8 cellular contexts compared by ENCODE assay signal in the genomic region with DNA sequence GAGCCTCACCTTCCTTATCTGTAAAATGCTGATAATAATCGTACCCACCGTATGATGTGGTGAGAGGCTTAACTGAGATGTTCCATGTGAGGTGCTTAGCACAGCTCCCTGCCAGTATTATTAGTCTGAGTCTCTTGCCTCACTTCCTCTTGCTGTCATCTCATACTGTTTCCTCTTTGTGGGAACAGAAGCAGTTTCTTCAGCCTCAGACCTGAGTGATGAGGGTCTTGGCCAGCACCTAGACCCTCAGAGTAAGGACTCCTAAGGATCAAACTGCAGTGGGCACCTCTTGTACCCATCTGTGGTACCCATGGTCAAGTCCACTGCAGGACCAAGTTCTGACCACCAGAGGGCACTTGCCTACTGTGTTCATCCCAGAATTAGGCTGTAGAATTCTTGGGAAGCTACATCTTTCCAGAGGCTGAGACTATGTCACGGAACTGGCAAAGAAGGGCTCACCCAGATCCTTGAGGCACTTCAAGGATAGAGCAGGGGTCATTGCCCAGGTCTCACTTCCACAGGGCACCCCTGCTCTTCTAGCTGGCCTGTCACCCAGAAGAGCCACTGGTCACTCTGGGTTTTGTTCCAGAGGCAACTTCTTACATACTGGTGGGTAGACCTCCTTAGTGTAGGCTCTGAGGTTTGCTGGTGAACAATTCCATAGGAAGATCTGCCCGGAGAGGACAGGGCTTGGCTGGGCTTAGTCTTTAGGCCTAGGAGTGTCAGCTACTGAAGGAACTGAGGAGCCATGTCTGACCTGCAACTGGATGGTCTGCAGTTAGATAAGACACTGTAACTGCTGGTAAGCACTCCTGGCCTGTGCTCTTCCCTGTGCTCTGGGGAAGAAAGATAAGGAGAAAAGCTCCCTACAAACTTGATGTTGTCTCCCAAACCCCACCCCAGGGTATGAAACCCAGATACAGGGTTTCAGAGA. TPM values are rescaled to one million over a fixed set of nuclear protein-coding genes. Genes with fewer than 3 reads are reported as not detected.
DNase-seq lines count a peak whose midpoint lies in the region; ATAC-seq and TF ChIP-seq lines count a peak whose summit lies in the region.

No MANE protein-coding gene starts in this region.

- DNase-seq in A172 (ENCODE audit: low spot score) (peak; percentile 63), NCI-H345 (lab: John Stamatoyannopoulos, UW) (peak; percentile 61), dermis microvascular lymphatic vessel endothelial cell (ENCODE audit: low read depth in 2 of 2) (peak; percentile 30 to 61), lower leg skin (ENCODE audit: low spot score in 2 of 2) (peak; percentile 41 to 89)
- peak; percentile 25 to 44 for DNase-seq in activated CD4-positive, alpha-beta T cell treated with anti-CD3 and anti-CD28 coated beads for 24 hours (ENCODE audit: low read depth in 2 of 2)
- peak; percentile 17 to 34 for DNase-seq in stimulated activated CD8-positive, alpha-beta memory T cell treated with anti-CD3 and anti-CD28 coated beads, Interleukin-2, amount 100 ng/mL, for 48 hours (ENCODE audit: low read depth in 2 of 2)

- 35 to 66% methylated on average over 4 of the region's 4 CpGs for WGBS in lower leg skin, 2 donors

- H3K4me3 ChIP-seq in lower leg skin (ENCODE audit: low read depth, poor library complexity, severe bottlenecking): no peak overlapping the region

- TF ChIP-seq CTCF in GM12874 (IDR thresholded peaks at IDR 0.05; ENCODE audit: insufficient read depth, low read depth, low read length) (peak; percentile 90), lower leg skin (IDR thresholded peaks at IDR 0.05) (no peak)

- TF ChIP-seq POLR2A in lower leg skin (IDR thresholded peaks at IDR 0.05): no peak

- ATAC-seq in GM21526 (IDR thresholded peaks at IDR 0.05; ENCODE audit: low FRiP score, unreplicated experiment): no peak

- intact Hi-C loops in lower leg skin (cut with DNase I; ENCODE audit: low total_unique reads): loop anchor here (1.0 to 10.0 kb wide), 2 partner anchors 25 to 547 kb away; no protein-coding TSS in a partner anchor

RNA-seq across cellular contexts. Expression of a gene that starts 20.6 kb away (rescaled TPM):
- total RNA-seq in A172 (2014; rRNA removed; shearing (Covaris generic)): not detected in 2 replicates
- under 0.01 and 0.13 TPM in 2 replicates for total RNA-seq in dermis microvascular lymphatic vessel endothelial cell
- total RNA-seq in lower leg skin: 10 to 100 TPM in 1 of 4 donors, 1 to 10 TPM in 3; 1.8 to 13.6 (median 5.3) TPM

RNA-seq across cellular contexts. Expression of a gene that starts 30.7 kb away (rescaled TPM):
- total RNA-seq in A172 (2014; rRNA removed; shearing (Covaris generic)): 2.4 and 5.0 TPM in 2 replicates
- total RNA-seq in dermis microvascular lymphatic vessel endothelial cell: 1.7 and 2.4 TPM in 2 replicates
- 10 to 100 TPM in 2 of 4 donors, 1 to 10 TPM in 2; 5.2 to 23.2 (median 9.7) TPM for total RNA-seq in lower leg skin

RNA-seq across cellular contexts. Expression of a gene that starts 52.5 kb away (rescaled TPM):
- total RNA-seq in A172 (2014; rRNA removed; shearing (Covaris generic)): 43.6 and 53.6 TPM in 2 replicates
- total RNA-seq in dermis microvascular lymphatic vessel endothelial cell: 31.4 and 31.8 TPM in 2 replicates
- 10 to 100 TPM in 3 of 4 donors, 1 to 10 TPM in 1; 8.5 to 17.2 (median 12.7) TPM for total RNA-seq in lower leg skin
